32 cellular contexts compared by ENCODE assay signal in genomic region chr12:72300728-72301127, GRCh38. TPM values are rescaled to one million over a fixed set of nuclear protein-coding genes. Genes with fewer than 3 reads are reported as not detected.
"Had no signal": no experiment of that assay in that cellular context is flagged by ENCODE, and none has a peak within 500 bp of the region (broad histone marks: within the 10 kb centered on the region; RNA-seq: fewer than 3 reads in every experiment).

No MANE protein-coding gene starts in this region.

- H3K4me1 ChIP-seq: ascending aorta, body of pancreas, breast epithelium had no signal

- H3K36me3 ChIP-seq: ascending aorta, brain microvascular endothelial cell, breast epithelium had no signal

- H3K4me3 ChIP-seq: ascending aorta, body of pancreas, breast epithelium had no signal

- H3K27ac ChIP-seq: ascending aorta, body of pancreas, brain microvascular endothelial cell, breast epithelium, VCaP had no signal

- DNase-seq: activated B cell treated with CpG ODN at 0.5 μM for 24 hours; activated CD4-positive, alpha-beta memory T cell treated with anti-CD3 and anti-CD28 coated beads for 36 hours; activated CD4-positive, alpha-beta T cell treated with anti-CD3 and anti-CD28 coated beads for 4 hours; activated CD4-positive, alpha-beta T cell treated with anti-CD3 and anti-CD28 coated beads, Interleukin-2, amount 10 ng/mL, durations not matched to agents 24 days and 14 days; activated CD4-positive, alpha-beta T cell treated with anti-CD3 and anti-CD28 coated beads, Interleukin-2, amount 50 U/mL, for 1 hour; activated CD4-positive, alpha-beta T cell treated with anti-CD3 and anti-CD28 coated beads, Interleukin-2, amount 50 U/mL, for 4 hours; activated CD4-positive, CD25-positive, alpha-beta regulatory T cell treated with anti-CD3 and anti-CD28 coated beads, Interleukin-2, amount 50 U/mL, for 72 hours; activated CD8-positive, alpha-beta memory T cell treated with anti-CD3 and anti-CD28 coated beads, Interleukin-2, amount 50 U/mL, for 4 hours; activated CD8-positive, alpha-beta T cell treated with anti-CD3 and anti-CD28 coated beads for 36 hours; activated effector memory CD4-positive, alpha-beta T cell treated with anti-CD3 and anti-CD28 coated beads, Interleukin-2, amount 50 U/mL, for 16 hours; activated gamma-delta T cell treated with Interleukin-2 at 50 U/mL for 16 hours; activated naive CD4-positive, alpha-beta T cell; activated naive CD4-positive, alpha-beta T cell treated with anti-CD3 and anti-CD28 coated beads for 36 hours; activated naive CD8-positive, alpha-beta T cell treated with anti-CD3 and anti-CD28 coated beads, Interleukin-2, amount 10 ng/mL, durations not matched to agents 7 days and 5 days; activated naive CD8-positive, alpha-beta T cell treated with anti-CD3 and anti-CD28 coated beads, Interleukin-2, amount 50 U/mL, for 24 hours; activated T-cell treated with anti-CD3 and anti-CD28 coated beads for 4 hours; activated T-cell treated with anti-CD3 and anti-CD28 coated beads, Interleukin-2, amount 50 U/mL, for 1 hour; activated T-cell treated with anti-CD3 and anti-CD28 coated beads, Interleukin-2, amount 50 U/mL, for 4 hours; activated T-cell treated with anti-CD3 and anti-CD28 coated beads, Interleukin-2, amount 50 U/mL, for 72 hours; amygdala; anterior cingulate cortex; body of pancreas; brain microvascular endothelial cell; central memory CD4-positive, alpha-beta T cell; T-helper 2 cell; T-helper 9 cell had no signal

- H3K9me3 ChIP-seq: ascending aorta, body of pancreas, breast epithelium had no signal

- H3K27me3 ChIP-seq: ascending aorta, body of pancreas, brain microvascular endothelial cell, breast epithelium had no signal

- ATAC-seq: activated CD8-positive, alpha-beta T cell treated with anti-CD3 and anti-CD28 coated beads for 36 hours; activated naive CD8-positive, alpha-beta T cell treated with anti-CD3 and anti-CD28 coated beads, Interleukin-2, amount 50 U/mL, for 24 hours; activated T-cell treated with anti-CD3 and anti-CD28 coated beads, Interleukin-2, amount 50 U/mL, for 4 hours; activated T-cell treated with anti-CD3 and anti-CD28 coated beads, Interleukin-2, amount 50 U/mL, for 72 hours; activated T-helper 17 cell treated with anti-CD3 and anti-CD28 coated beads, Interleukin-2, amount 50 U/mL, for 72 hours; body of pancreas had no signal

RNA-seq across cellular contexts. Expression of gene TRHDE, which starts 28.6 kb away (rescaled TPM):
- total RNA-seq: activated B cell treated with CpG ODN at 0.5 μM for 24 hours; activated CD4-positive, alpha-beta memory T cell treated with anti-CD3 and anti-CD28 coated beads for 36 hours; activated CD4-positive, alpha-beta T cell treated with anti-CD3 and anti-CD28 coated beads, Interleukin-2, amount 10 ng/mL, durations not matched to agents 24 days and 14 days; activated CD8-positive, alpha-beta memory T cell treated with anti-CD3 and anti-CD28 coated beads for 36 hours; activated CD8-positive, alpha-beta T cell treated with anti-CD3 and anti-CD28 coated beads for 36 hours; activated naive CD4-positive, alpha-beta T cell treated with anti-CD3 and anti-CD28 coated beads for 36 hours; activated naive CD8-positive, alpha-beta T cell treated with anti-CD3 and anti-CD28 coated beads, Interleukin-2, amount 10 ng/mL, durations not matched to agents 7 days and 5 days; activated T-cell treated with anti-CD3 and anti-CD28 coated beads, Interleukin-2, amount 50 U/mL, for 4 hours; activated T-cell treated with anti-CD3 and anti-CD28 coated beads, Interleukin-2, amount 50 U/mL, for 72 hours; activated T-helper 1 cell treated with anti-CD3 and anti-CD28 coated beads, Interleukin-12 subunit alpha, Interleukin-12 subunit beta, Interleukin-2, Interleukin-4 antibody, amounts not matched to agents 30 ng/mL and 10 ng/mL and 1 ng/mL, durations not matched to agents 14 hours and 24 hours and 36 hours; activated T-helper 17 cell treated with anti-CD3 and anti-CD28 coated beads, Interleukin-2, amount 50 U/mL, for 72 hours had no signal
